In the genomic region with DNA sequence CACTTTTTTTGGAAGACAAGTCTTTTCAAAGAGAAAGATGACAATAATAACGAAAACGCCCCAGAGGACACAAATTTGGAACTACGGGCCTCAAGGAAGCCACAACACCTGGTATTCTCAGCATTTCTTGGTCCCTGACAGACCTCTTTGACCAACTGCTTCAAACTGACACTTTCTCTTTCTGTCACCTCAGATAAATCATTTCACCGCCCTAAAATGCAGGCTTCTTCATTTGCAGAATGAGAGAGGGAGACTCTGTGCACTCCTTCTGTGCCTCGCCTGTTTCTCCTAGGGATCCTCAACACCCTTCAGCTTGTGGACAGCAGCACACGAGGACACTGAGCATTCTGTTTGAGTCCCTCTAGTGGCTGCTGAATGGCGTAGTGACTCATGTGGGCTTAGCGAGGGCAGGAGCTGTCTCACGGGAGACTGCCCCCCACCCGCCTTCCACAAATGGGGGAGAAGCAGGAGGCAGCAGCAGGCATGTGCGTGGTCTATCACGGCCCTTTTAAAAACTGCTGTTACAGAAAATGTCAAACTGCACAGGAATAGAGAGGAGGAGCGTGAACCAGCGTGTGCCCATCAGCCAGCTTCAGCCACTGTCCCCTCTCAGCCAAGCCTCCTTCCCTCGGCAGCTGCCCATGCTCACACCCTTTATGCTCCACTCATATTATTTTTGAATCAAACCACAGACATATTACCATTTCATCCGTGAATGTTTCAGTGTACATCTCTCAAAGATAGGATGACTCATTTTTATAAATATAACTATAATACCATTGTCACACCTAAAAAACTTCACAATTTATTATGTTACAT, we compare ENCODE assay signal across 8 cellular contexts. TPM values are rescaled to one million over a fixed set of nuclear protein-coding genes. Genes with fewer than 3 reads are reported as not detected.
DNase-seq lines count a peak whose midpoint lies in the region; ATAC-seq and TF ChIP-seq lines count a peak whose summit lies in the region.

No MANE protein-coding gene starts in this region.

- peak in 1 of 2 donors; percentile 59 for TF ChIP-seq RAD21 in liver (IDR thresholded peaks at IDR 0.05)

- 72% methylated on average over 16 of the region's 16 CpGs for WGBS in liver

- in situ Hi-C loops in astrocyte of the spinal cord (cut with HindIII; ENCODE audit: low sequenced_read_pairs), result no loop called here

- H3K27me3 ChIP-seq in liver (ENCODE audit: control insufficient read depth in 4 of 4, insufficient read depth in 4 of 4, low read length in 3 of 4), result no peaks in the 10 kb centered on the region

- no peak overlapping the region for H3K27ac ChIP-seq in liver (ENCODE audit: low read depth in 1 of 2, low read length in 2 of 2)

- H3K9me3 ChIP-seq in liver (ENCODE audit: control insufficient read depth in 4 of 4, low read length in 3 of 4), result no peaks in the 10 kb centered on the region

- H3K4me3 ChIP-seq in astrocyte of the spinal cord (ENCODE audit: low read depth, low read length) (no peak overlapping the region), liver (ENCODE audit: low read depth in 1 of 3, low read length in 3 of 3) (no peak overlapping the region)

- no peak overlapping the region for H3K9ac ChIP-seq in liver (ENCODE audit: low read depth in 1 of 2, low read length in 2 of 2)

- no peaks in the 10 kb centered on the region for H3K36me3 ChIP-seq in liver (ENCODE audit: control insufficient read depth in 4 of 4, insufficient read depth in 3 of 4, low read depth in 1 of 4, low read length in 3 of 4)

- TF ChIP-seq CTCF in astrocyte of the spinal cord (IDR thresholded peaks at IDR 0.05; ENCODE audit: low read depth, low read length) (peak; percentile 64), liver (IDR thresholded peaks at IDR 0.05; ENCODE audit: low read depth, low read length, missing input control) (peak; percentile 14)

- peak; percentile 59 for DNase-seq in SIG-M5 treated with dmso at 0.1 percent for 504 hours (lab: John Stamatoyannopoulos, UW; ENCODE audit: unreplicated experiment)
- no peak for DNase-seq in SIG-M5 (lab: John Stamatoyannopoulos, UW)
- peak; percentile 67 for DNase-seq in HuH-7 (ENCODE audit: low spot score)
- DNase-seq in astrocyte of the spinal cord (ENCODE audit: low read depth, low spot score), result peak; percentile 43
- DNase-seq in NCI-H1105 treated with DMSO at 0.1 percent for 48 hours (lab: John Stamatoyannopoulos, UW), result no peak
- DNase-seq in NCI-H524 treated with DMSO at 0.1 percent for 48 hours (lab: John Stamatoyannopoulos, UW), result no peak

- peak; percentile 49 for ATAC-seq in GM21619 (IDR thresholded peaks at IDR 0.05; ENCODE audit: unreplicated experiment)

- no peaks in the 10 kb centered on the region for H3K4me1 ChIP-seq in liver (ENCODE audit: control insufficient read depth in 4 of 4, insufficient read depth in 4 of 4, low read length in 3 of 4)

TF ChIP-seq in liver, 16 proteins besides CTCF, POLR2A, EP300 and RAD21:
- no peak for TF ChIP-seq GABPA (IDR thresholded peaks at IDR 0.05 in 1 of 2, conservative IDR thresholded peaks at IDR 0.05 in 1 of 2)
- TF ChIP-seq, protein P1, sequence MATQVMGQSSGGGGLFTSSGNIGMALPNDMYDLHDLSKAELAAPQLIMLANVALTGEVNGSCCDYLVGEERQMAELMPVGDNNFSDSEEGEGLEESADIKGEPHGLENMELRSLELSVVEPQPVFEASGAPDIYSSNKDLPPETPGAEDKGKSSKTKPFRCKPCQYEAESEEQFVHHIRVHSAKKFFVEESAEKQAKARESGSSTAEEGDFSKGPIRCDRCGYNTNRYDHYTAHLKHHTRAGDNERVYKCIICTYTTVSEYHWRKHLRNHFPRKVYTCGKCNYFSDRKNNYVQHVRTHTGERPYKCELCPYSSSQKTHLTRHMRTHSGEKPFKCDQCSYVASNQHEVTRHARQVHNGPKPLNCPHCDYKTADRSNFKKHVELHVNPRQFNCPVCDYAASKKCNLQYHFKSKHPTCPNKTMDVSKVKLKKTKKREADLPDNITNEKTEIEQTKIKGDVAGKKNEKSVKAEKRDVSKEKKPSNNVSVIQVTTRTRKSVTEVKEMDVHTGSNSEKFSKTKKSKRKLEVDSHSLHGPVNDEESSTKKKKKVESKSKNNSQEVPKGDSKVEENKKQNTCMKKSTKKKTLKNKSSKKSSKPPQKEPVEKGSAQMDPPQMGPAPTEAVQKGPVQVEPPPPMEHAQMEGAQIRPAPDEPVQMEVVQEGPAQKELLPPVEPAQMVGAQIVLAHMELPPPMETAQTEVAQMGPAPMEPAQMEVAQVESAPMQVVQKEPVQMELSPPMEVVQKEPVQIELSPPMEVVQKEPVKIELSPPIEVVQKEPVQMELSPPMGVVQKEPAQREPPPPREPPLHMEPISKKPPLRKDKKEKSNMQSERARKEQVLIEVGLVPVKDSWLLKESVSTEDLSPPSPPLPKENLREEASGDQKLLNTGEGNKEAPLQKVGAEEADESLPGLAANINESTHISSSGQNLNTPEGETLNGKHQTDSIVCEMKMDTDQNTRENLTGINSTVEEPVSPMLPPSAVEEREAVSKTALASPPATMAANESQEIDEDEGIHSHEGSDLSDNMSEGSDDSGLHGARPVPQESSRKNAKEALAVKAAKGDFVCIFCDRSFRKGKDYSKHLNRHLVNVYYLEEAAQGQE (IDR thresholded peaks at IDR 0.05), result peak; percentile 84

RNA-seq across cellular contexts. Expression of a gene that starts 41.4 kb away (rescaled TPM):
- total RNA-seq in liver, result 1 to 10 TPM; 3.2 to 4.0 TPM
- 1 to 10 TPM; 3.6 to 3.7 TPM for polyA plus RNA-seq in liver

Comparison
In these comparisons a context has a peak if more than half of its experiments do, and no peak if none do; other contexts are left out.
1. DNase-seq: peak in SIG-M5 treated with dmso at 0.1 percent for 504 hours (single experiment), HuH-7 (single experiment) and astrocyte of the spinal cord (single experiment); none in SIG-M5 (single experiment), NCI-H1105 treated with DMSO at 0.1 percent for 48 hours (single experiment) and NCI-H524 treated with DMSO at 0.1 percent for 48 hours (single experiment).